In the genomic region with DNA sequence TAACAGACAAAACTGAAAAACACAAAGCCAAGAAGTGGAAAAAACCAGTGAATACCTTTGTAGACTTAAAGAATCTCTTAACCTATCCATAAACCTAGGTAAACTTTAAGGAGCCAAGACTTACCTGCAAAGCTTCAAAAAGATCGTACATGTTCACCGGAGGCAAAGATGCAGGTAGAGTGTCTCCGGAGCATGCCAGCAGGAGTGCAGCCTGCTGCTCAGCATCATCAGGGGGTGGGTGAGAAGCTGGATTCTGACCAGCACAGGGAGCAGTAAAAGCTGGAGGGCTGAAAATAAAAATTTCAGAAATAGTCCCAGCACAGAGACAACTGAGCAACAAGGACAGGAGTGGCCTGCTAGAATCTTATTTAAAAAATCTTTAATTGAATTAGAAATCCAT, we compare ENCODE assay signal across 18 cellular contexts.
"Had no signal": no experiment of that assay in that cellular context is flagged by ENCODE, and none has a peak within 500 bp of the region (broad histone marks: within the 10 kb centered on the region; RNA-seq: fewer than 3 reads in every experiment).

No MANE protein-coding gene starts in this region.

- H3K4me3 ChIP-seq: adrenal gland, lung, prostate gland, right lobe of liver, spleen, thoracic aorta had no signal

- H3K4me3 Mint-ChIP-seq: activated T-cell treated with anti-CD3 and anti-CD28 coated beads, Interleukin-2, amount 50 U/mL, for 4 hours; naive B cell had no signal

- H3K9me3 Mint-ChIP-seq: activated T-cell treated with anti-CD3 and anti-CD28 coated beads, Interleukin-2, amount 50 U/mL, for 4 hours; naive B cell had no signal

- H3K36me3 ChIP-seq: prostate gland had no signal

- H3K27ac ChIP-seq: adrenal gland, right lobe of liver, spleen, thoracic aorta had no signal

- H3K9me3 ChIP-seq: adrenal gland, prostate gland, right lobe of liver, spleen, thoracic aorta had no signal

- DNase-seq: activated CD4-positive, alpha-beta T cell treated with anti-CD3 and anti-CD28 coated beads for 4 hours; activated naive CD4-positive, alpha-beta T cell; activated T-cell treated with anti-CD3 and anti-CD28 coated beads, Interleukin-2, amount 50 U/mL, for 4 hours; adrenal gland; cerebellar nuclear complex; dermis blood vessel endothelial cell; glutamatergic neuron; left colon; naive B cell; right lobe of liver; spleen; stimulated activated CD4-positive, alpha-beta T cell treated with anti-CD3 and anti-CD28 coated beads, Interleukin-1b, Interleukin-23, amount 100 ng/mL, for 48 hours; stimulated activated naive CD4-positive, alpha-beta T cell; T1000 had no signal

- H3K27me3 ChIP-seq: adrenal gland, right lobe of liver, spleen had no signal

- ATAC-seq: activated T-cell treated with anti-CD3 and anti-CD28 coated beads, Interleukin-2, amount 50 U/mL, for 4 hours; esophagus mucosa; left colon; right lobe of liver had no signal

- H3K27me3 Mint-ChIP-seq: naive B cell had no signal

- H3K4me1 ChIP-seq: prostate gland, right lobe of liver, spleen had no signal
